Comparison of ENCODE assay signal across 1 cellular context in the genomic region with DNA sequence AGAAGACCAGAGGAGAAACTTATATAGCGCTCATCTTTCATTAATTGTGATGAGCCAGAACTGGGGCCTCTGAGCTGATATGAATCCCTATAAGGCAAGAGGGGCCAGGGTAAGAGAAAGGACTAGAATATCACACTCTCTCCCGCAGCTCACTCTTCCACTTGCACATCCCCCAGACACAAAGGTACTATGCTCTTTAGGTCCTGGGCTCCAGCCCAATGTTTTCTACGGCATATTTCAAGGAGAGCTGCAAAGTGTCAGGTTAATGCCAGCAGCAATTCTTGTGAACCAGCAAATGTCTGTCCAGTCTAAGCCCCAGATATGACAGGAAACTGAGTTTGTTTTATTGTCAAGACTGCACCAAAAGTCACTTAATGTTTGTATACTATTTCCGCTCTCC.
TF ChIP-seq lines count a peak whose summit lies in the region.

No MANE protein-coding gene starts in this region.

TF ChIP-seq in GM23338, 12 proteins besides CTCF, POLR2A, EP300 and RAD21 (continued from another document):
- TF ChIP-seq ZNF462 (CRISPR knock-in tag; IDR thresholded peaks at IDR 0.05) = no peak
